Comparison of ENCODE assay signal across 8 cellular contexts in the genomic region with DNA sequence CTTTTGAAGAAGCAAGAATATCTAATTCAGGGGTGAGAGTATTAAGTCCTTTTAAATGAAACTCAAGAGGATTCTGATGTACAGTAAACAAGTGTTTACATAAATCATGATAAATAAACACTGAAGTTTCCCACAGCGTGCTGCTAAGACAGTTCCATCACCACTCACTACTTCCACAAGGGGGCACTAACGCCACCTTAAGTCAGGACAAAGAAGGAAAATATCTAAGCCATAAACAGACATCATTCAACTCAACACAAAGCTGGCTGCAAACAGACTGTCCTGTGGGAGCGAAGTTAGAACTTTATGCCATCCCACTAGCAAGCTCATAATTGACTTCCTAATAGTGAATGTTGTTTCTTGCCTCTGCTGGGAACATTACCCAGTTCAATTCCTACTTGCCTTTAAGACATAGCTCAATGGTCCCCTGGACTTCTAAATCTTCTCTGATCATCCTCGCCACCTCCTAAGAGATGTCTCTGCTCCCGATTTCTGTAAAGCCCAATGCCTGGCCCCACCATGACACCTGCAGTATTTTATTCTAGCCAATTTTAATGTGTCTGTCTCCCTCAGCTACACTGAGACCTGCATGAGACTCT. TPM values are rescaled to one million over a fixed set of nuclear protein-coding genes. Genes with fewer than 3 reads are reported as not detected.
DNase-seq lines count a peak whose midpoint lies in the region; ATAC-seq, FAIRE-seq and TF ChIP-seq lines count a peak whose summit lies in the region.

No MANE protein-coding gene starts in this region.

- 0 out of 3 replicates have a peak, but pooled peaks cover 3% of the 10 kb centered on the region for H3K9me3 ChIP-seq in A549
- no peaks in the 10 kb centered on the region for H3K9me3 ChIP-seq in liver (ENCODE audit: control insufficient read depth in 4 of 4, low read length in 3 of 4)

- POLR2A ChIA-PET in A549 (lab: Yijun Ruan, JAX) = interaction anchor here (2.1 kb wide), 1 partner anchor 45 kb away, joined by 12 read pairs; a partner anchor contains a TSS

- no peaks in the 10 kb centered on the region for H3K27me3 Mint-ChIP-seq in chondrocyte (ENCODE audit: low read depth)

- no peaks in the 10 kb centered on the region for H3K27me3 ChIP-seq in liver (ENCODE audit: control insufficient read depth in 4 of 4, insufficient read depth in 4 of 4, low read length in 3 of 4)

- H3K4me3 Mint-ChIP-seq in chondrocyte (ENCODE audit: unreplicated experiment) = no peak overlapping the region

- WGBS in A549 (ENCODE audit: missing lambda C conversion rate) = 24% methylated on average over 5 of the region's 5 CpGs
- WGBS in liver = 31% methylated on average over 5 of the region's 5 CpGs

- TF ChIP-seq POLR2A in A549 (IDR thresholded peaks at IDR 0.05; ENCODE audit: low read length) = no peak

- no peak overlapping the region for H3K4me2 ChIP-seq in A549

- H3K9me3 Mint-ChIP-seq in chondrocyte (ENCODE audit: low read depth) = peaks cover 7% of the 10 kb centered on the region

- TF ChIP-seq EP300 in A549 (IDR thresholded peaks at IDR 0.05) = no peak

- no peak overlapping the region for H3K9ac ChIP-seq in liver (ENCODE audit: low read depth in 1 of 2, low read length in 2 of 2)

- peak; percentile 92 to 94 for TF ChIP-seq RAD21 in A549 (conservative IDR thresholded peaks at IDR 0.05 in 1 of 2, IDR thresholded peaks at IDR 0.05 in 1 of 2)
- TF ChIP-seq RAD21 in liver (IDR thresholded peaks at IDR 0.05) = peak; percentile 88 to 95

- no peak overlapping the region for H3K27ac Mint-ChIP-seq in chondrocyte (ENCODE audit: unreplicated experiment)

- peaks cover 19% of the 10 kb centered on the region; the same call in 2 of the 3 replicates for H3K4me1 ChIP-seq in A549
- peaks cover 0 to 3% (median 0%) of the 10 kb centered on the region in 4 donors for H3K4me1 ChIP-seq in liver (ENCODE audit: control insufficient read depth in 4 of 4, insufficient read depth in 4 of 4, low read length in 3 of 4)

- peaks cover 8% of the 10 kb centered on the region for H3K36me3 Mint-ChIP-seq in chondrocyte (ENCODE audit: low read depth)

- CTCF ChIA-PET in A549 (lab: Yijun Ruan, JAX) = interaction anchor here (0.6 to 15.9 kb wide), 72 partner anchors 9 to 1667 kb away, joined by 3 to 360 read pairs (median 5); a partner anchor contains a TSS

- peak; percentile 83 to 90 for ATAC-seq in A549
- peak; percentile 67 for ATAC-seq in HG03095 (IDR thresholded peaks at IDR 0.05; ENCODE audit: unreplicated experiment)

- peak overlapping the region in 1 of 2 experiments; percentile 2; a peak in 1 of 6 replicates for H3K27ac ChIP-seq in A549
- H3K27ac ChIP-seq in liver (ENCODE audit: low read depth in 1 of 2, low read length in 2 of 2) = no peak overlapping the region

- TF ChIP-seq CTCF in A549 (IDR thresholded peaks at IDR 0.05) (peak; percentile 85), chondrocyte (IDR thresholded peaks at IDR 0.05) (peak; percentile 90), liver (IDR thresholded peaks at IDR 0.05; ENCODE audit: low read depth, low read length, missing input control) (peak; percentile 77)

- peaks cover 18% of the 10 kb centered on the region for H3K4me1 Mint-ChIP-seq in chondrocyte (ENCODE audit: low read depth)

- DNase-seq in A549 (ENCODE audit: low read depth in 1 of 2, low spot score in 1 of 2) (peak; percentile 65 to 88), GM18507 (ENCODE audit: extremely low spot score, insufficient read length, low read depth) (peak; percentile 49), NCI-H345 (lab: John Stamatoyannopoulos, UW) (peak; percentile 68), chondrocyte (ENCODE audit: low spot score) (no peak)
- DNase-seq in activated CD4-positive, CD25-positive, alpha-beta regulatory T cell treated with anti-CD3 and anti-CD28 coated beads, Interleukin-2, amount 50 U/mL, for 72 hours = peak; percentile 48
- peak; percentile 19 for DNase-seq in stimulated activated CD8-positive, alpha-beta memory T cell treated with anti-CD3 and anti-CD28 coated beads, Interleukin-12 subunit alpha, Interleukin-12 subunit beta, amount 100 ng/mL, for 4 hours (ENCODE audit: low read depth)

- FAIRE-seq in A549 (lab: Jason Lieb, UNC) (peak; percentile 68), GM18507 (lab: Jason Lieb, UNC) (peak; percentile 94)

- H3K4me3 ChIP-seq in A549 (no peak overlapping the region), liver (ENCODE audit: low read depth in 1 of 3, low read length in 3 of 3) (no peak overlapping the region)

- H3K36me3 ChIP-seq in liver (ENCODE audit: control insufficient read depth in 4 of 4, insufficient read depth in 3 of 4, low read depth in 1 of 4, low read length in 3 of 4) = no peaks in the 10 kb centered on the region

TF ChIP-seq in A549, 52 proteins besides CTCF, POLR2A, EP300 and RAD21:
- peak; percentile 97 for TF ChIP-seq SMC3 (IDR thresholded peaks at IDR 0.05)
- no peak for TF ChIP-seq NFE2L2 (conservative IDR thresholded peaks at IDR 0.05; ENCODE audit: low read length)
- no peak for TF ChIP-seq NR3C1 (IDR thresholded peaks at IDR 0.05)
- TF ChIP-seq FOXS1 (CRISPR knock-in tag; IDR thresholded peaks at IDR 0.05) = no peak
- no peak for TF ChIP-seq HEYL (CRISPR knock-in tag; IDR thresholded peaks at IDR 0.05)

TF ChIP-seq in liver, 16 proteins besides CTCF, POLR2A, EP300 and RAD21 (continues in another document):
- TF ChIP-seq, protein P1, sequence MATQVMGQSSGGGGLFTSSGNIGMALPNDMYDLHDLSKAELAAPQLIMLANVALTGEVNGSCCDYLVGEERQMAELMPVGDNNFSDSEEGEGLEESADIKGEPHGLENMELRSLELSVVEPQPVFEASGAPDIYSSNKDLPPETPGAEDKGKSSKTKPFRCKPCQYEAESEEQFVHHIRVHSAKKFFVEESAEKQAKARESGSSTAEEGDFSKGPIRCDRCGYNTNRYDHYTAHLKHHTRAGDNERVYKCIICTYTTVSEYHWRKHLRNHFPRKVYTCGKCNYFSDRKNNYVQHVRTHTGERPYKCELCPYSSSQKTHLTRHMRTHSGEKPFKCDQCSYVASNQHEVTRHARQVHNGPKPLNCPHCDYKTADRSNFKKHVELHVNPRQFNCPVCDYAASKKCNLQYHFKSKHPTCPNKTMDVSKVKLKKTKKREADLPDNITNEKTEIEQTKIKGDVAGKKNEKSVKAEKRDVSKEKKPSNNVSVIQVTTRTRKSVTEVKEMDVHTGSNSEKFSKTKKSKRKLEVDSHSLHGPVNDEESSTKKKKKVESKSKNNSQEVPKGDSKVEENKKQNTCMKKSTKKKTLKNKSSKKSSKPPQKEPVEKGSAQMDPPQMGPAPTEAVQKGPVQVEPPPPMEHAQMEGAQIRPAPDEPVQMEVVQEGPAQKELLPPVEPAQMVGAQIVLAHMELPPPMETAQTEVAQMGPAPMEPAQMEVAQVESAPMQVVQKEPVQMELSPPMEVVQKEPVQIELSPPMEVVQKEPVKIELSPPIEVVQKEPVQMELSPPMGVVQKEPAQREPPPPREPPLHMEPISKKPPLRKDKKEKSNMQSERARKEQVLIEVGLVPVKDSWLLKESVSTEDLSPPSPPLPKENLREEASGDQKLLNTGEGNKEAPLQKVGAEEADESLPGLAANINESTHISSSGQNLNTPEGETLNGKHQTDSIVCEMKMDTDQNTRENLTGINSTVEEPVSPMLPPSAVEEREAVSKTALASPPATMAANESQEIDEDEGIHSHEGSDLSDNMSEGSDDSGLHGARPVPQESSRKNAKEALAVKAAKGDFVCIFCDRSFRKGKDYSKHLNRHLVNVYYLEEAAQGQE (IDR thresholded peaks at IDR 0.05) = no peak
- no peak for TF ChIP-seq FOXA2 (IDR thresholded peaks at IDR 0.05)
- TF ChIP-seq HNF4G (IDR thresholded peaks at IDR 0.05) = no peak
- TF ChIP-seq JUND (IDR thresholded peaks at IDR 0.05) = no peak
- TF ChIP-seq HNF4A (conservative IDR thresholded peaks at IDR 0.05) = no peak
- TF ChIP-seq EGR1 (IDR thresholded peaks at IDR 0.05; ENCODE audit: low read depth in 2 of 2) = no peak
- TF ChIP-seq RXRA (IDR thresholded peaks at IDR 0.05) = no peak
- no peak for TF ChIP-seq TAF1 (conservative IDR thresholded peaks at IDR 0.05)

RNA-seq across cellular contexts. Expression of a gene that starts 36.5 kb away (rescaled TPM):
- 37.8 and 39.2 TPM in 2 replicates for polyA plus RNA-seq in A549 (2011; rRNA removed)
- polyA plus RNA-seq in A549 (2012; cell fraction: cytosol; rRNA removed) = 20.5 and 23.7 TPM in 2 replicates
- 11.1 and 19.5 TPM in 2 replicates for polyA plus RNA-seq in A549 (2012; cell fraction: nucleus; rRNA removed)
- polyA plus RNA-seq in A549 (2017; fragmentation: RNase III; extraction: RNeasy Plus Mini Kit Qiagen cat#74134 plus additional on column Dnase treatment) = 39.0 to 40.7 TPM (median 40.0 TPM) in 3 replicates
- 8.9 and 10.0 TPM in 2 replicates for polyA minus RNA-seq in A549 (2011; rRNA and poly(A)+ RNA removed)
- 23.5 to 24.6 TPM (median 23.8 TPM) in 3 replicates for total RNA-seq in chondrocyte
- total RNA-seq in liver = 10 to 100 TPM; 22.0 to 25.5 TPM
- 10 to 100 TPM; 19.0 to 27.8 TPM for polyA plus RNA-seq in liver

RNA-seq across cellular contexts. Expression of a gene that starts 45.4 kb away (rescaled TPM):
- polyA plus RNA-seq in A549 (2011; rRNA removed) (58.6 and 94.6 TPM in 2 replicates), A549 (2017; fragmentation: RNase III; extraction: RNeasy Plus Mini Kit Qiagen cat#74134 plus additional on column Dnase treatment) (88.2 to 107 TPM (median 97.9 TPM) in 3 replicates), liver (1 to 10 TPM; 2.0 to 2.6 TPM)
- polyA plus RNA-seq in A549 (2012; cell fraction: cytosol; rRNA removed) = 66.5 and 112 TPM in 2 replicates
- polyA plus RNA-seq in A549 (2012; cell fraction: nucleus; rRNA removed) = 96.1 and 160 TPM in 2 replicates
- polyA minus RNA-seq in A549 (2011; rRNA and poly(A)+ RNA removed) = 39.4 and 50.9 TPM in 2 replicates
- total RNA-seq in chondrocyte (46.9 to 61.0 TPM (median 48.4 TPM) in 3 replicates), liver (1 to 10 TPM in 1 of 2 donors, under 1 TPM in 1; 0.92 to 4.8 TPM)

RNA-seq across cellular contexts. Expression of a gene that starts 48.6 kb away (rescaled TPM):
- polyA plus RNA-seq in A549 (2011; rRNA removed) (61.5 and 70.8 TPM in 2 replicates), A549 (2017; fragmentation: RNase III; extraction: RNeasy Plus Mini Kit Qiagen cat#74134 plus additional on column Dnase treatment) (36.6 to 38.9 TPM (median 38.7 TPM) in 3 replicates), liver (10 to 100 TPM; 12.0 to 16.3 TPM)
- polyA plus RNA-seq in A549 (2012; cell fraction: cytosol; rRNA removed) = 26.9 and 40.2 TPM in 2 replicates
- 57.9 and 73.6 TPM in 2 replicates for polyA plus RNA-seq in A549 (2012; cell fraction: nucleus; rRNA removed)
- 186 and 190 TPM in 2 replicates for polyA minus RNA-seq in A549 (2011; rRNA and poly(A)+ RNA removed)
- total RNA-seq in chondrocyte (52.3 to 68.0 TPM (median 61.3 TPM) in 3 replicates), liver (10 to 100 TPM; 31.9 to 34.2 TPM)
